ENCODE assay signal across 9 cellular contexts in the genomic region with DNA sequence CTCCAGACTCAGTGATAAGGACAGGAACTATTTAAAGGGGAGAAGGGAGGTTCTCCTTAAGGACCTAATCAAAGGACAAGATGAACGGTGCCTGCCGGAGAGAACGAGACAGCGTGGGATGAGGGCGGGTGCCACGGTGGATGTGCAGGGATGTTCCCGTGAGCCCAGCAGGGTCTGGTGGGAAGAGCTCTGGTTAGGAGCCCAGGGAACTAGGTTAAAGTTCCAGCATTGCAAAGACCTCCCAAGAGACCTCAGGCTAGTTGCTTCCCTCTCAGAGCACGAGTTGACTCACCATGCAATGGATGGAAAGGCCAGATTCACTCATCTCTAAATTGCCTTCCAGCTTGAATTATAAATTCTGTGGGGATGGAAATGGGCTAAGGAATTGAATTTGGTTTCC. TPM values are rescaled to one million over a fixed set of nuclear protein-coding genes. Genes with fewer than 3 reads are reported as not detected.
A peak's percentile ranks its signal among the peaks of the same experiment; 100 is the strongest.
DNase-seq lines count a peak whose midpoint lies in the region; ATAC-seq and TF ChIP-seq lines count a peak whose summit lies in the region.
"Had no signal": no experiment of that assay in that cellular context is flagged by ENCODE, and none has a peak within 500 bp of the region (broad histone marks: within the 10 kb centered on the region; RNA-seq: fewer than 3 reads in every experiment).

No MANE protein-coding gene starts in this region.

- ATAC-seq in stimulated activated naive B cell treated with anti-CD40 and anti-IgM and Interleukin-4, amounts not matched to agents 10 μg/mL and 1 μg/mL and 100 μg/mL, for 72 hours (replicated peaks) = peak in 1 of 2 donors; percentile 16

- peak overlapping the region; percentile 17 to 37 for H3K4me3 Mint-ChIP-seq in stimulated activated naive B cell treated with anti-CD40 and anti-IgM and Interleukin-4, amounts not matched to agents 10 μg/mL and 1 μg/mL and 100 μg/mL, for 72 hours

- CTCF ChIA-PET in OCI-LY7 (lab: Charles Lee; ENCODE audit: unreplicated experiment) = interaction anchor here (1.2 kb wide), 1 partner anchor 9 kb away, joined by 3 read pairs; no protein-coding TSS in a partner anchor

- DNase-seq in GM04504 (ENCODE audit: low read depth) (peak; percentile 86), adrenal gland (peak; percentile 15 to 68 (median 45)), kidney glomerular epithelial cell (lab: John Stamatoyannopoulos, UW) (peak; percentile 27), OCI-LY7 (ENCODE audit: low spot score) (no peak), HuH-7.5 (ENCODE audit: low spot score) (no peak), NCI-H1417 treated with DMSO at 0.1 percent for 48 hours (lab: John Stamatoyannopoulos, UW) (no peak)
- DNase-seq in stimulated activated naive B cell treated with anti-CD40 and anti-IgM and Interleukin-4, amounts not matched to agents 10 μg/mL and 1 μg/mL and 100 μg/mL, for 72 hours = no peak
- DNase-seq in activated CD8-positive, alpha-beta memory T cell treated with anti-CD3 and anti-CD28 coated beads, Interleukin-2, amount 50 U/mL, for 4 hours = no peak

- H3K4me3 ChIP-seq in adrenal gland = no peak overlapping the region
- H3K4me3 ChIP-seq in OCI-LY7 (ENCODE audit: low read depth, low read length, poor library complexity, severe bottlenecking) = no peak overlapping the region

- H3K4me1 ChIP-seq in adrenal gland (replicated peaks in 1 of 2) (peaks cover 38 to 62% of the 10 kb centered on the region in 2 donors), OCI-LY7 (ENCODE audit: insufficient read depth, low read length, poor library complexity, severe bottlenecking) (peaks cover 44% of the 10 kb centered on the region)

- no TSS peak for BruUV-seq in OCI-LY7 (replicated peaks; lab: Mats Ljungman, UMichigan)

- no peak overlapping the region for H2AFZ ChIP-seq in OCI-LY7 (ENCODE audit: low read length)

- H3K36me3 ChIP-seq in adrenal gland (replicated peaks in 1 of 2) = no peaks in the 10 kb centered on the region
- no peaks in the 10 kb centered on the region for H3K36me3 ChIP-seq in OCI-LY7 (ENCODE audit: insufficient read depth, low read length)

- peak overlapping the region; percentile 100 for H3K27ac Mint-ChIP-seq in stimulated activated naive B cell treated with anti-CD40 and anti-IgM and Interleukin-4, amounts not matched to agents 10 μg/mL and 1 μg/mL and 100 μg/mL, for 72 hours

- H4K20me1 ChIP-seq in OCI-LY7 (ENCODE audit: insufficient read depth, low read length) = no peaks in the 10 kb centered on the region

- H3K9me2 ChIP-seq in OCI-LY7 (ENCODE audit: insufficient read depth, low read length) = no peaks in the 10 kb centered on the region

- peaks cover 0 to 4% of the 10 kb centered on the region in 2 donors for H3K27me3 Mint-ChIP-seq in stimulated activated naive B cell treated with anti-CD40 and anti-IgM and Interleukin-4, amounts not matched to agents 10 μg/mL and 1 μg/mL and 100 μg/mL, for 72 hours

- H3K9me3 ChIP-seq in adrenal gland (replicated peaks in 1 of 3) (no peaks in the 10 kb centered on the region), OCI-LY7 (ENCODE audit: low read length) (no peaks in the 10 kb centered on the region)

- no peak for TF ChIP-seq POLR2A in adrenal gland (IDR thresholded peaks at IDR 0.05)

- H3K4me2 ChIP-seq in OCI-LY7 (ENCODE audit: low read length) = no peak overlapping the region

- H3K79me2 ChIP-seq in OCI-LY7 (ENCODE audit: insufficient read depth, low read depth, low read length) = no peaks in the 10 kb centered on the region

- peaks cover 44 to 50% of the 10 kb centered on the region in 2 donors for H3K36me3 Mint-ChIP-seq in stimulated activated naive B cell treated with anti-CD40 and anti-IgM and Interleukin-4, amounts not matched to agents 10 μg/mL and 1 μg/mL and 100 μg/mL, for 72 hours

- peaks cover 89 to 100% of the 10 kb centered on the region in 2 donors for H3K4me1 Mint-ChIP-seq in stimulated activated naive B cell treated with anti-CD40 and anti-IgM and Interleukin-4, amounts not matched to agents 10 μg/mL and 1 μg/mL and 100 μg/mL, for 72 hours

- 70 to 90% (median 80%) methylated on average over 8 of the region's 8 CpGs for WGBS in adrenal gland, 4 donors

- TF ChIP-seq CTCF in adrenal gland (IDR thresholded peaks at IDR 0.05) (no peak), OCI-LY7 (conservative IDR thresholded peaks at IDR 0.05; ENCODE audit: low read length) (no peak)

- intact Hi-C loops in adrenal gland (cut with DNase I) (no loop called here), OCI-LY7 (cut with micrococcal nuclease; ENCODE audit: unreplicated experiment) (no loop called here)

- POLR2A ChIA-PET in OCI-LY7 (lab: Charles Lee) = no interaction called here

- H3K27ac ChIP-seq in adrenal gland (peak overlapping the region; percentile 32 to 88 (median 60)), OCI-LY7 (ENCODE audit: low read depth, low read length, poor library complexity, severe bottlenecking) (no peak overlapping the region)

- no peaks in the 10 kb centered on the region for H3K27me3 ChIP-seq in adrenal gland

- no peaks in the 10 kb centered on the region for H3K9me3 Mint-ChIP-seq in stimulated activated naive B cell treated with anti-CD40 and anti-IgM and Interleukin-4, amounts not matched to agents 10 μg/mL and 1 μg/mL and 100 μg/mL, for 72 hours

RNA-seq across cellular contexts. Expression of a gene that starts 14.7 kb away (rescaled TPM):
- total RNA-seq in adrenal gland (1 to 10 TPM in 1 of 8 donors, under 1 TPM in 5, not detected in 2; 0.14 to 1.0 (median 0.49) TPM), OCI-LY7 (2022) (0.48 TPM in 1 of 2 replicates, not detected in the other)
- under 1 TPM; 0.11 to 0.40 (median 0.30) TPM for polyA plus RNA-seq in adrenal gland
- 1.8 and 2.3 TPM in 2 replicates for total RNA-seq in OCI-LY7 (2014; rRNA removed; shearing (Covaris generic))
- total RNA-seq: cerebellum had no signal

RNA-seq across cellular contexts. Expression of a gene that starts 49.2 kb away (rescaled TPM):
- under 1 TPM in 3 of 8 donors, not detected in 5; 0.11 to 0.32 (median 0.14) TPM for total RNA-seq in adrenal gland
- polyA plus RNA-seq in adrenal gland = under 1 TPM in 2 of 3 donors, not detected in 1; 0.07 to 0.08 TPM
- total RNA-seq in OCI-LY7 (2014; rRNA removed; shearing (Covaris generic)) = 0.18 and 0.22 TPM in 2 replicates
- 0.66 and 0.97 TPM in 2 replicates for total RNA-seq in OCI-LY7 (2022)
- total RNA-seq: cerebellum had no signal

Comparison
In these comparisons a context has a peak if more than half of its experiments do, and no peak if none do; other contexts are left out.
1. DNase-seq: peak in GM04504 (single experiment), adrenal gland (7 of 7) and kidney glomerular epithelial cell (single experiment); none in stimulated activated naive B cell treated with anti-CD40 and anti-IgM and Interleukin-4, amounts not matched to agents 10 μg/mL and 1 μg/mL and 100 μg/mL, for 72 hours (single experiment), OCI-LY7 (single experiment), HuH-7.5 (single experiment), NCI-H1417 treated with DMSO at 0.1 percent for 48 hours (single experiment) and activated CD8-positive, alpha-beta memory T cell treated with anti-CD3 and anti-CD28 coated beads, Interleukin-2, amount 50 U/mL, for 4 hours (single experiment).